Comparison of ENCODE assay signal across 11 cellular contexts in the genomic region with DNA sequence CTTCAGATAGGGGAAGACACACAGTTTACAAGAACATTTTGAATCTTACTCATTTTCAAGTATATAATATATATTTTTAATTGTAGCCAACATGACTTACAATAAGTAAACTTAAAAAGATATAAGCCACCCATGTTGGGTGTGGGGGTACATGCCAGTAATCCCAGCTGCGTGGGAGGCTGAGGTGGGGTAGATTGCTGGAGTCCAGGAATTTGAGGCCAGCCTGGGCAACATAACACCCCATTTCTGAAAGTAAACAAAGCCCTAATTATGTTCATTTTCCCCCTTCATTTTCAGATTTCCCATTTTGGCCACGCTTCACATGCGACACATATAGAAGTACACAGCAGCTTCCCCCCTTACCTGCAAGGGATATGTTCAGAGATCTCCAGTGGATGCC.
DNase-seq lines count a peak whose midpoint lies in the region; TF ChIP-seq lines count a peak whose summit lies in the region.
"Had no signal": no experiment of that assay in that cellular context is flagged by ENCODE, and none has a peak within 500 bp of the region (broad histone marks: within the 10 kb centered on the region; RNA-seq: fewer than 3 reads in every experiment).

No MANE protein-coding gene starts in this region.

- H3K36me3 ChIP-seq in MM.1S (replicated peaks; ENCODE audit: insufficient read depth, low read length) (no peaks in the 10 kb centered on the region), WERI-Rb-1 (no peaks in the 10 kb centered on the region)
- H3K36me3 ChIP-seq: left lung had no signal

- no peak overlapping the region for H3K4me3 Mint-ChIP-seq in nephron progenitor cell
- H3K4me3 Mint-ChIP-seq: neural crest cell had no signal

- H2AFZ ChIP-seq in MM.1S (ENCODE audit: low read length): no peak overlapping the region

- peaks cover 35% of the 10 kb centered on the region for H3K27me3 ChIP-seq in MM.1S (replicated peaks; ENCODE audit: insufficient read depth, low read length)
- no peaks in the 10 kb centered on the region for H3K27me3 ChIP-seq in WERI-Rb-1 (ENCODE audit: insufficient read depth, low read depth, severe bottlenecking)
- H3K27me3 ChIP-seq: left lung had no signal

- no peaks in the 10 kb centered on the region for H3K9me3 ChIP-seq in MM.1S (replicated peaks; ENCODE audit: insufficient read depth, low read length)
- no peaks in the 10 kb centered on the region for H3K9me3 ChIP-seq in WERI-Rb-1 (ENCODE audit: severe bottlenecking)

- H3K9me3 Mint-ChIP-seq in nephron progenitor cell: peaks cover 6% of the 10 kb centered on the region

- H3K4me3 ChIP-seq in MM.1S (ENCODE audit: low read length): no peak overlapping the region
- no peak overlapping the region for H3K4me3 ChIP-seq in WERI-Rb-1 (ENCODE audit: low read depth, low read length)
- H3K4me3 ChIP-seq: left lung had no signal

- peak overlapping the region; percentile 52; the same call in 1 of the 2 replicates for H3K4me2 ChIP-seq in MM.1S (ENCODE audit: low read depth, low read length)

- TF ChIP-seq CTCF in MM.1S (IDR thresholded peaks at IDR 0.05; ENCODE audit: low read length): no peak
- no peak for TF ChIP-seq CTCF in nephron progenitor cell (IDR thresholded peaks at IDR 0.05)
- TF ChIP-seq CTCF in WERI-Rb-1 (IDR thresholded peaks at IDR 0.05; ENCODE audit: low read depth, low read length): no peak

- no peaks in the 10 kb centered on the region for H3K36me3 Mint-ChIP-seq in nephron progenitor cell (ENCODE audit: low read depth)

- H3K27ac ChIP-seq in MM.1S (ENCODE audit: low read length): no peak overlapping the region
- H3K27ac ChIP-seq in WERI-Rb-1: no peak overlapping the region

- peak; percentile 64 for DNase-seq in activated effector memory CD4-positive, alpha-beta T cell treated with anti-CD3 and anti-CD28 coated beads, Interleukin-2, amount 50 U/mL, for 16 hours
- DNase-seq in activated effector memory CD4-positive, alpha-beta T cell treated with Interleukin-2 at 50 U/mL for 16 hours: no peak
- DNase-seq in MM.1S: no peak
- peak; percentile 12 for DNase-seq in amniotic epithelial cell (ENCODE audit: low read depth)
- no peak for DNase-seq in nephron progenitor cell
- no peak for DNase-seq in NCI-H524 (lab: John Stamatoyannopoulos, UW)
- DNase-seq in SHP77 (lab: John Stamatoyannopoulos, UW): no peak
- no peak for DNase-seq in WERI-Rb-1
- DNase-seq: left lung, NCI-H446 had no signal

- H3F3A ChIP-seq in MM.1S (ENCODE audit: insufficient read depth, low read length): peaks cover 52% of the 10 kb centered on the region

- H4K20me1 ChIP-seq in MM.1S (ENCODE audit: insufficient read depth, low read length): no peaks in the 10 kb centered on the region; the same call in 1 of the 2 replicates

- peak overlapping the region; percentile 38 for H3K27ac Mint-ChIP-seq in nephron progenitor cell

- H3K9ac ChIP-seq in MM.1S (ENCODE audit: low read length): no peak overlapping the region

- H3K27me3 Mint-ChIP-seq in nephron progenitor cell (ENCODE audit: low read depth, poor library complexity): peaks cover 9% of the 10 kb centered on the region

- H3K4me1 ChIP-seq in MM.1S (ENCODE audit: low read length): peaks cover 35% of the 10 kb centered on the region

- H3K9me2 ChIP-seq in MM.1S (replicated peaks; ENCODE audit: insufficient read depth, low read length): no peaks in the 10 kb centered on the region

- H3K4me1 Mint-ChIP-seq in nephron progenitor cell: peaks cover 17% of the 10 kb centered on the region
- H3K4me1 Mint-ChIP-seq: neural crest cell had no signal

- H3K79me2 ChIP-seq in MM.1S (ENCODE audit: low read length): no peaks in the 10 kb centered on the region

Comparison
In these comparisons a context has a peak if more than half of its experiments do, and no peak if none do; other contexts are left out.
1. DNase-seq: peak in activated effector memory CD4-positive, alpha-beta T cell treated with anti-CD3 and anti-CD28 coated beads, Interleukin-2, amount 50 U/mL, for 16 hours (single experiment) and amniotic epithelial cell (single experiment); none in activated effector memory CD4-positive, alpha-beta T cell treated with Interleukin-2 at 50 U/mL for 16 hours (single experiment), MM.1S (single experiment), nephron progenitor cell (single experiment), NCI-H524 (0 of 2), SHP77 (0 of 2) and WERI-Rb-1 (single experiment).